3 cellular contexts compared by ENCODE assay signal in the genomic region with DNA sequence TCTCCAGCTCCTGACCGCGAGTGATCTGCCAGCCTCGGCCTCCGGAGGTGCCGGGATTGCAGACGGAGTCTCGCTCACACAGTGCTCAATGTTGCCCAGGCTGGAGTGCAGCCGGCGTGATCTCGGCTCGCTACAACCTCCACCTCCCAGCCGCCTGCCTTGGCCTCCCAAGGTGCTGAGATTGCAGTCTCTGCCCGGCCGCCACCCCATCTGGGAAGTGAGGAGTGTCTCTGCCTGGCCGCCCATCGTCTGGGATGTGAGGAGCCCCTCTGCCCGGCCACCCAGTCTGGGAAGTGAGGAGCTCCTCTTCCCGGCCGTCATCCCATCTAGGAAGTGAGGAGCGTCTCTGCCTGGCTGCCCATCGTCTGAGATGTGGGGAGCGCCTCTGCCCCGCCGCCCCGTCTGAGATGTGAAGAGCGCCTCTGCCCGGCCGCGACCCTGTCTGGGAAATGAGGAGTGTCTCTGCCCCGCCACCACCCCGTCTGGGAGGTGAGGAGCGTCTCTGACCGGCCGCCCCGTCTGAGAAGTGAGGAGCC. TPM values are rescaled to one million over a fixed set of nuclear protein-coding genes. Genes with fewer than 3 reads are reported as not detected.
"Had no signal": no experiment of that assay in that cellular context is flagged by ENCODE, and none has a peak within 500 bp of the region (broad histone marks: within the 10 kb centered on the region; RNA-seq: fewer than 3 reads in every experiment).

No MANE protein-coding gene starts in this region.

RNA-seq across cellular contexts. Expression of a gene that starts 9.6 kb away (rescaled TPM):
- total RNA-seq: left ventricle myocardium inferior, left ventricle myocardium superior, myocyte had no signal
